In the genomic region with DNA sequence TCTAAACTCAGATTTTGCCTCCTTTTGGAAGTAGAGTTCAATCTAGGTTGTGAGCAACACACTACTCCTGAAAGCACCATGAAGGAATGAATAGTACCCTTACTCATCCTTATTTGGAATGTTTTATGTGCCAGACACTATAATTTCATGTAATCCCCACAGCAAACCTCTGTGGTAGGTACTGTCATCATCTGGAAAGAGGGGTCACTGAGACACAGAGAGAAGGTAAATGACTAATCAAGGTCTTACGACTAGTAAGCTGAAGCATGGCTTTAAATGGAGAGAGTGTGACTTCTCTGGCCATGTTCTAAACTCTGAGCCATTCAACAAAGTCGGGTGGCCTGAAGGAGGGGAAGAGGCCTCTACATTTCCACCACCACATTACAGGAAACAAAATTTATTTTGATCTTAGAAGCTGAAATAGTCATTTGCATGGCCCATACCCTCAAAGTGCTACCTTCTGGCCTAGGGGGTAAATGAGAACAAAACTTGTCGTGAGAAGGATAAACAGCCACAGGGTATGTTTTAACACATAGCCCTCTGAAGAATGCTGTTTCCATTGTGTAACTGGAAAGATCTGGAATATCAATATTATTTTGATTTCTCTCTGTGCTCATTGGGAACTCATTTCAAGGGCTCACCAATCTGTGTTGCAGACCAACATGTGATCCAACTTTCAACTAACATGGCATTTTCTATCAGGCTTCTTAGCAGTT, we compare ENCODE assay signal across 1 cellular context.
TF ChIP-seq lines count a peak whose summit lies in the region.

No MANE protein-coding gene starts in this region.

TF ChIP-seq in GM12878, 131 proteins besides CTCF, POLR2A, EP300 and RAD21:
- TF ChIP-seq ATF7 (IDR thresholded peaks at IDR 0.05; ENCODE audit: low read depth) (no peak), GABPA (IDR thresholded peaks at IDR 0.05; ENCODE audit: low read depth) (no peak), IRF4 (IDR thresholded peaks at IDR 0.05; ENCODE audit: low read depth, low read length) (no peak), NRF1 (conservative IDR thresholded peaks at IDR 0.05; ENCODE audit: low read depth, low read length) (no peak), SMARCA5 (IDR thresholded peaks at IDR 0.05) (no peak), ESRRA (IDR thresholded peaks at IDR 0.05; ENCODE audit: low read length) (no peak), NR2F1 (conservative IDR thresholded peaks at IDR 0.05) (no peak), MTA2 (IDR thresholded peaks at IDR 0.05; ENCODE audit: low read depth) (no peak)
- TF ChIP-seq, protein P1, sequence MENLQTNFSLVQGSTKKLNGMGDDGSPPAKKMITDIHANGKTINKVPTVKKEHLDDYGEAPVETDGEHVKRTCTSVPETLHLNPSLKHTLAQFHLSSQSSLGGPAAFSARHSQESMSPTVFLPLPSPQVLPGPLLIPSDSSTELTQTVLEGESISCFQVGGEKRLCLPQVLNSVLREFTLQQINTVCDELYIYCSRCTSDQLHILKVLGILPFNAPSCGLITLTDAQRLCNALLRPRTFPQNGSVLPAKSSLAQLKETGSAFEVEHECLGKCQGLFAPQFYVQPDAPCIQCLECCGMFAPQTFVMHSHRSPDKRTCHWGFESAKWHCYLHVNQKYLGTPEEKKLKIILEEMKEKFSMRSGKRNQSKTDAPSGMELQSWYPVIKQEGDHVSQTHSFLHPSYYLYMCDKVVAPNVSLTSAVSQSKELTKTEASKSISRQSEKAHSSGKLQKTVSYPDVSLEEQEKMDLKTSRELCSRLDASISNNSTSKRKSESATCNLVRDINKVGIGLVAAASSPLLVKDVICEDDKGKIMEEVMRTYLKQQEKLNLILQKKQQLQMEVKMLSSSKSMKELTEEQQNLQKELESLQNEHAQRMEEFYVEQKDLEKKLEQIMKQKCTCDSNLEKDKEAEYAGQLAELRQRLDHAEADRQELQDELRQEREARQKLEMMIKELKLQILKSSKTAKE (IDR thresholded peaks at IDR 0.05; ENCODE audit: low read depth, poor library complexity, severe bottlenecking): no peak
